ENCODE assay signal across 16 cellular contexts in genomic region chr1:173683838-173684237, GRCh38. TPM values are rescaled to one million over a fixed set of nuclear protein-coding genes. Genes with fewer than 3 reads are reported as not detected.
DNase-seq lines count a peak whose midpoint lies in the region; ATAC-seq, FAIRE-seq and TF ChIP-seq lines count a peak whose summit lies in the region.
"Not testable (repeated sequence)": the region's sequence is repeated elsewhere in the genome, so short reads cannot be mapped to it uniquely, and the experiment has no call there.
"Had no signal": no experiment of that assay in that cellular context is flagged by ENCODE, and none has a peak within 500 bp of the region (broad histone marks: within the 10 kb centered on the region; RNA-seq: fewer than 3 reads in every experiment).

No MANE protein-coding gene starts in this region.

- WGBS in K562 (ENCODE audit: insufficient coverage, low coverage, missing lambda C conversion rate), result 17% methylated on average over 4 of the region's 4 CpGs
- WGBS in H1 (ENCODE audit: extremely low coverage in 1 of 2, insufficient coverage in 1 of 2, insufficient read length in 1 of 2, insufficient replicate concordance in 2 of 2, low coverage in 1 of 2, low lambda C conversion rate in 2 of 2, missing lambda C conversion rate in 1 of 2), 2 experiments, result 92% methylated on average over 4 of the region's 4 CpGs; no CpG with 5 or more reads in 1 of the 2 experiments
- WGBS in small intestine, 3 donors, result 51 to 79% (median 66%) methylated on average over 4 of the region's 4 CpGs

- H3K9me3 Mint-ChIP-seq in type B pancreatic cell, result not testable (repeated sequence)

- not testable (repeated sequence) for H3K56ac ChIP-seq in H1 (replicated peaks; ENCODE audit: insufficient read length, low read depth, low read length)

- not testable (repeated sequence) for H2BK20ac ChIP-seq in H1 (ENCODE audit: low read length)

- H3K36me3 ChIP-seq in MM.1S (replicated peaks; ENCODE audit: insufficient read depth, low read length); K562 (ENCODE audit: control insufficient read depth, insufficient read depth, low read length); H1 (ENCODE audit: control insufficient read depth in 2 of 4, insufficient read depth in 4 of 4, low read length in 3 of 4); small intestine (ENCODE audit: control insufficient read depth in 2 of 2, insufficient read depth in 2 of 2, low read length in 2 of 2): not testable (repeated sequence)

- H3K79me1 ChIP-seq in H1 (ENCODE audit: low read depth, low read length), result not testable (repeated sequence)

- intact Hi-C loops in K562 (cut with micrococcal nuclease); left colon (cut with DNase I, micrococcal nuclease): not testable (repeated sequence)

- not testable (repeated sequence) for TF ChIP-seq POLR2A in K562 (conservative IDR thresholded peaks at IDR 0.05); H1 (IDR thresholded peaks at IDR 0.05; ENCODE audit: control extremely low read depth in 1 of 2, low read depth in 2 of 2, low read length in 2 of 2)

- H3K4me3 ChIP-seq in MM.1S (ENCODE audit: low read length); K562; H1 (ENCODE audit: extremely low read depth in 1 of 4, insufficient read depth in 2 of 4, low read depth in 3 of 4, low read length in 4 of 4); small intestine (ENCODE audit: low read depth in 1 of 2, low read length in 2 of 2): not testable (repeated sequence)

- in situ Hi-C loops in K562 (cut with MboI), result not testable (repeated sequence)

- not testable (repeated sequence) for H3K9ac ChIP-seq in MM.1S (ENCODE audit: low read length); K562 (ENCODE audit: insufficient read depth in 1 of 2, low read depth in 2 of 2, low read length in 2 of 2); H1 (replicated peaks in 1 of 4; ENCODE audit: extremely low read depth in 1 of 4, low read depth in 3 of 4, low read length in 3 of 4)

- peak; percentile 70 for ATAC-seq in K562
- peak; percentile 78 for ATAC-seq in left colon

- not testable (repeated sequence) for H3F3A ChIP-seq in MM.1S (ENCODE audit: insufficient read depth, low read length)

- H4K91ac ChIP-seq in H1 (replicated peaks; ENCODE audit: insufficient read length, low read length), result not testable (repeated sequence)

- peak overlapping the region; percentile 35 for H3K27ac Mint-ChIP-seq in type B pancreatic cell

- H2AFZ ChIP-seq in MM.1S (ENCODE audit: low read length); H1 (ENCODE audit: low read length): not testable (repeated sequence)
- H2AFZ ChIP-seq in K562 (ENCODE audit: low read depth, low read length), result peak overlapping the region; percentile 19; the same call in 1 of the 2 replicates

- not testable (repeated sequence) for TF ChIP-seq CTCF in MM.1S (IDR thresholded peaks at IDR 0.05; ENCODE audit: low read length); K562 (IDR thresholded peaks at IDR 0.05 in 2 of 3, conservative IDR thresholded peaks at IDR 0.05 in 1 of 3; ENCODE audit: insufficient read depth in 2 of 3, low read depth in 1 of 3, low read length in 3 of 3); H1 (IDR thresholded peaks at IDR 0.05; ENCODE audit: control extremely low read depth in 1 of 3, insufficient read depth in 1 of 3, low read depth in 1 of 3, low read length in 3 of 3); type B pancreatic cell (conservative IDR thresholded peaks at IDR 0.05)

- not testable (repeated sequence) for H3K23me2 ChIP-seq in H1 (ENCODE audit: low read depth, low read length)

- peaks cover 13% of the 10 kb centered on the region for H3K4me1 ChIP-seq in MM.1S (ENCODE audit: low read length)
- H3K4me1 ChIP-seq in K562 (replicated peaks in 1 of 2; ENCODE audit: control insufficient read depth in 2 of 2, insufficient read depth in 2 of 2, low read length in 2 of 2); H1 (replicated peaks in 1 of 4; ENCODE audit: control insufficient read depth in 3 of 4, insufficient read depth in 4 of 4, low read length in 3 of 4); small intestine (ENCODE audit: control insufficient read depth in 2 of 2, insufficient read depth in 1 of 2, low read depth in 1 of 2, low read length in 1 of 2): not testable (repeated sequence)

- not testable (repeated sequence) for H4K5ac ChIP-seq in H1 (ENCODE audit: insufficient read length, low read depth, low read length)

- TF ChIP-seq EP300 in K562 (IDR thresholded peaks at IDR 0.05; ENCODE audit: low read length); H1 (IDR thresholded peaks at IDR 0.05; ENCODE audit: borderline replicate concordance in 1 of 2, low read depth in 2 of 2, low read length in 2 of 2): not testable (repeated sequence)

- POLR2A ChIA-PET in K562 (lab: Yijun Ruan, JAX) (interaction anchor here (1.2 to 2.2 kb wide), 2 partner anchors 9 to 10 kb away, joined by 3 to 7 read pairs; no protein-coding TSS in a partner anchor), H1 (lab: Charles Lee; ENCODE audit: partially characterized antibody) (interaction anchor here (1.2 kb wide), 1 partner anchor 50 kb away, joined by 3 read pairs; no protein-coding TSS in a partner anchor)

- TF ChIP-seq RAD21 in K562 (CRISPR knock-in tag; conservative IDR thresholded peaks at IDR 0.05 in 1 of 2, IDR thresholded peaks at IDR 0.05 in 1 of 2); H1 (IDR thresholded peaks at IDR 0.05 in 1 of 2, conservative IDR thresholded peaks at IDR 0.05 in 1 of 2; ENCODE audit: low read depth in 2 of 2, low read length in 2 of 2): not testable (repeated sequence)

- H3K27me3 Mint-ChIP-seq in type B pancreatic cell, result not testable (repeated sequence)

- H3K27me3 ChIP-seq in MM.1S (replicated peaks; ENCODE audit: insufficient read depth, low read length); K562 (ENCODE audit: control insufficient read depth in 2 of 2, insufficient read depth in 2 of 2, low read length in 2 of 2); H1 (replicated peaks in 1 of 4; ENCODE audit: control insufficient read depth in 3 of 4, extremely low read depth in 1 of 4, insufficient read depth in 3 of 4, low read length in 3 of 4); small intestine (ENCODE audit: control insufficient read depth in 2 of 2, insufficient read depth in 2 of 2, low read length in 2 of 2): not testable (repeated sequence)

- not testable (repeated sequence) for H3K9me2 ChIP-seq in MM.1S (replicated peaks; ENCODE audit: insufficient read depth, low read length)

- BruUV-seq in K562 (replicated peaks; lab: Mats Ljungman, UMichigan), result not testable (repeated sequence)

- not testable (repeated sequence) for H4K20me1 ChIP-seq in MM.1S (ENCODE audit: insufficient read depth, low read length); K562 (replicated peaks; ENCODE audit: control insufficient read depth, insufficient read depth, low read length); H1 (replicated peaks in 1 of 2; ENCODE audit: control insufficient read depth in 1 of 2, insufficient read depth in 2 of 2, low read length in 2 of 2)

- H3K9me1 ChIP-seq in K562 (ENCODE audit: control insufficient read depth, insufficient read depth, low read length), result not testable (repeated sequence)

- CTCF ChIA-PET in K562 (lab: Yijun Ruan, JAX; ENCODE audit: low intra/inter-chr PET ratio), result not testable (repeated sequence)
- CTCF ChIA-PET in H1 (lab: Charles Lee; ENCODE audit: partially characterized antibody), result interaction anchor here (1.1 kb wide), 1 partner anchor 8 kb away, joined by 4 read pairs; no protein-coding TSS in a partner anchor

- peak; percentile 55 for FAIRE-seq in K562 (lab: Jason Lieb, UNC)
- FAIRE-seq in H1 (lab: Jason Lieb, UNC); small intestine (lab: Jason Lieb, UNC): not testable (repeated sequence)

- not testable (repeated sequence) for H2BK120ac ChIP-seq in H1 (replicated peaks; ENCODE audit: low read depth, low read length)

- not testable (repeated sequence) for H2AK5ac ChIP-seq in H1 (ENCODE audit: low read depth, low read length)

- not testable (repeated sequence) for H3K23ac ChIP-seq in H1 (ENCODE audit: insufficient read length)

- H3K4me2 ChIP-seq in MM.1S (ENCODE audit: low read depth, low read length), result peak overlapping the region; percentile 26; the same call in 1 of the 2 replicates
- not testable (repeated sequence) for H3K4me2 ChIP-seq in K562 (ENCODE audit: insufficient read depth, low read length); H1 (ENCODE audit: insufficient read depth in 1 of 2, low read depth in 2 of 2, low read length in 2 of 2)

- DNase-seq in MM.1S; H1 (ENCODE audit: low read depth in 1 of 2, low spot score in 2 of 2); type B pancreatic cell (ENCODE audit: extremely low spot score, unreplicated experiment): not testable (repeated sequence)
- peak; percentile 12 for DNase-seq in NCI-H748 treated with DMSO at 0.1 percent for 48 hours (lab: John Stamatoyannopoulos, UW)
- peak in 1 of 4 experiments; percentile 71 for DNase-seq in K562 (ENCODE audit: extremely low read depth in 1 of 4, low spot score in 3 of 4)
- peak; percentile 12 to 52 for DNase-seq in left colon
- peak; percentile 32 for DNase-seq in small intestine

- H3K27ac ChIP-seq in MM.1S (ENCODE audit: low read length); K562 (ENCODE audit: extremely low read depth, low read depth, low read length); H1 (ENCODE audit: low read depth, low read length); small intestine (ENCODE audit: low read depth in 1 of 2, low read length in 1 of 2): not testable (repeated sequence)

- H3K4me3 Mint-ChIP-seq in type B pancreatic cell, result not testable (repeated sequence)

- H2BK12ac ChIP-seq in H1 (ENCODE audit: low read depth, low read length), result 0 out of 2 replicates have a peak overlapping the region, but pooled peaks have one; percentile 20

- H2BK5ac ChIP-seq in H1 (ENCODE audit: low read depth, low read length), result not testable (repeated sequence)

- H2BK15ac ChIP-seq in H1 (ENCODE audit: low read length), result not testable (repeated sequence)

- H3K9me3 ChIP-seq in MM.1S (replicated peaks; ENCODE audit: insufficient read depth, low read length); K562 (replicated peaks; ENCODE audit: control insufficient read depth, insufficient read depth, low read depth, low read length); H1 (ENCODE audit: insufficient read depth in 2 of 2, low read depth in 1 of 2, low read length in 1 of 2); small intestine (ENCODE audit: control insufficient read depth, low read depth): not testable (repeated sequence)

- H3K18ac ChIP-seq in H1 (ENCODE audit: extremely low read depth, low read length), result not testable (repeated sequence)

- not testable (repeated sequence) for H3K36me3 Mint-ChIP-seq in type B pancreatic cell

- H3K14ac ChIP-seq in H1 (ENCODE audit: insufficient read length), result not testable (repeated sequence)

- not testable (repeated sequence) for H3K79me2 ChIP-seq in MM.1S (ENCODE audit: low read length); K562 (ENCODE audit: control insufficient read depth, insufficient read depth, low read length); H1 (ENCODE audit: control insufficient read depth in 1 of 2, insufficient read depth in 2 of 2, low read length in 2 of 2)

- not testable (repeated sequence) for H3K4me1 Mint-ChIP-seq in type B pancreatic cell (ENCODE audit: unreplicated experiment)

- H3K4ac ChIP-seq in H1 (replicated peaks; ENCODE audit: insufficient read length, low read depth, low read length), result not testable (repeated sequence)

- H4K8ac ChIP-seq in H1 (ENCODE audit: extremely low read depth, insufficient read depth, low read length), result not testable (repeated sequence)

RNA-seq across cellular contexts. Expression of gene ANKRD45, which starts 14.2 kb away (rescaled TPM):
- 0.39 TPM in 1 of 2 replicates, not detected in the other for total RNA-seq in K562 (2011; cell fraction: chromatin; rRNA removed; ENCODE audit: low replicate concordance)
- total RNA-seq in K562 (2011; cell fraction: nucleolus; rRNA removed), result 0.17 TPM in 1 of 2 replicates, not detected in the other
- total RNA-seq in K562 (2011; cell fraction: nucleoplasm; rRNA removed), result not detected in 2 replicates
- total RNA-seq in K562 (2014; rRNA removed), result 0.12 TPM in 1 of 2 replicates, not detected in the other
- total RNA-seq in K562 (2014; rRNA removed; fragmentation: Illumina TruSeq; extraction: Trizol), result 0.11 and 0.26 TPM in 2 replicates
- 0.11 and 0.49 TPM in 2 replicates for total RNA-seq in K562 (2015; rRNA removed; fragmentation: Illumina TruSeq; extraction: Trizol)
- 0.11 TPM in 1 of 2 replicates, not detected in the other for total RNA-seq in K562 (2021)
- polyA plus RNA-seq in K562 (2011; rRNA removed), result 0.21 and 0.66 TPM in 2 replicates
- 0.03 and 0.32 TPM in 2 replicates for polyA plus RNA-seq in K562 (2011; cell fraction: cytosol; rRNA removed)
- polyA plus RNA-seq in K562 (2011; cell fraction: nucleus; rRNA removed), result 0.09 and 0.27 TPM in 2 replicates
- 0.30 and 0.54 TPM in 2 replicates for polyA plus RNA-seq in K562 (2012)
- polyA plus RNA-seq in K562 (2014; fragmentation: Illumina TruSeq; extraction: Trizol), result 0.14 TPM in 1 of 2 replicates, not detected in the other
- polyA plus RNA-seq in K562 (2014; fragmentation: Nextera tagmentation; extraction: Ambion mirVana), result under 1 TPM; 0.10 to 0.29 TPM
- polyA plus RNA-seq in K562 (2014; rRNA removed), result 0.18 and 0.30 TPM in 2 replicates
- polyA minus RNA-seq in K562 (2011; rRNA and poly(A)+ RNA removed), result 0.33 TPM in 1 of 2 replicates, not detected in the other
- not detected in 2 replicates for polyA minus RNA-seq in K562 (2011; cell fraction: cytosol; rRNA and poly(A)+ RNA removed)
- polyA minus RNA-seq in K562 (2011; cell fraction: nucleus; rRNA and poly(A)+ RNA removed), result 0.56 TPM in 1 of 2 replicates, not detected in the other
- total RNA-seq in H1 (2021; fragmentation: NEBNext Ultra II Directional; extraction: Animal tissue kit (Norgen Biotek cat#: 25700)), result 2.3 and 2.8 TPM in 2 replicates
- polyA plus RNA-seq in H1 (2011; rRNA removed), result 0.33 and 0.41 TPM in 2 replicates
- 0.80 TPM for polyA plus RNA-seq in H1 (2011; cell fraction: cytosol; rRNA removed)
- polyA plus RNA-seq in H1 (2011; cell fraction: nucleus; rRNA removed), result 0.10 TPM
- polyA plus RNA-seq in H1 (2012, experiment 1 of 2), result 1.0 to 2.7 TPM (median 1.7 TPM) in 4 replicates
- polyA plus RNA-seq in H1 (2012, experiment 2 of 2), result 0.68 TPM
- polyA plus RNA-seq in H1 (2013, experiment 1 of 2), result 1.7 TPM
- polyA plus RNA-seq in H1 (2013, experiment 2 of 2), result 1.6 TPM
- polyA minus RNA-seq in H1 (2011; rRNA and poly(A)+ RNA removed), result 0.60 and 1.0 TPM in 2 replicates
- polyA minus RNA-seq in H1 (2011; cell fraction: cytosol; rRNA and poly(A)+ RNA removed), result not detected
- polyA minus RNA-seq in H1 (2011; cell fraction: nucleus; rRNA and poly(A)+ RNA removed), result 1.4 TPM
- 1 to 10 TPM; 1.3 to 1.7 TPM for total RNA-seq in left colon
- polyA plus RNA-seq in small intestine, result under 1 TPM in 1 of 3 donors, not detected in 2; 0.24 TPM
- total RNA-seq in type B pancreatic cell (ENCODE audit: low replicate concordance), result 0.50 and 3.1 TPM in 2 replicates
- total RNA-seq: CD4-positive, alpha-beta memory T cell; CD4-positive, CD25-positive, alpha-beta regulatory T cell; CD8-positive, alpha-beta memory T cell; GM12878 had no signal
- polyA plus RNA-seq: CD14-positive monocyte; CD4-positive, alpha-beta memory T cell; CD4-positive, CD25-positive, alpha-beta regulatory T cell; CD8-positive, alpha-beta memory T cell had no signal

RNA-seq across cellular contexts. Expression of gene KLHL20, which starts 30.9 kb away (rescaled TPM):
- 42.3 and 64.2 TPM in 2 replicates for total RNA-seq in K562 (2011; cell fraction: chromatin; rRNA removed; ENCODE audit: low replicate concordance)
- total RNA-seq in K562 (2011; cell fraction: nucleolus; rRNA removed), result 16.8 and 25.0 TPM in 2 replicates
- 26.9 and 30.0 TPM in 2 replicates for total RNA-seq in K562 (2011; cell fraction: nucleoplasm; rRNA removed)
- total RNA-seq in K562 (2014; rRNA removed), result 14.1 and 15.0 TPM in 2 replicates
- total RNA-seq in K562 (2014; rRNA removed; fragmentation: Illumina TruSeq; extraction: Trizol), result 19.5 and 22.2 TPM in 2 replicates
- 18.5 and 21.7 TPM in 2 replicates for total RNA-seq in K562 (2015; rRNA removed; fragmentation: Illumina TruSeq; extraction: Trizol)
- 16.8 and 17.4 TPM in 2 replicates for total RNA-seq in K562 (2021)
- polyA plus RNA-seq in K562 (2011; rRNA removed), result 20.4 and 22.3 TPM in 2 replicates
- polyA plus RNA-seq in K562 (2011; cell fraction: cytosol; rRNA removed), result 7.8 and 16.9 TPM in 2 replicates
- 13.1 and 23.2 TPM in 2 replicates for polyA plus RNA-seq in K562 (2011; cell fraction: nucleus; rRNA removed)
- 13.2 and 15.0 TPM in 2 replicates for polyA plus RNA-seq in K562 (2012)
- polyA plus RNA-seq in K562 (2014; fragmentation: Illumina TruSeq; extraction: Trizol), result 19.8 and 23.2 TPM in 2 replicates
- polyA plus RNA-seq in K562 (2014; fragmentation: Nextera tagmentation; extraction: Ambion mirVana), result 10 to 100 TPM in 1 of 2 experiments, 1 to 10 TPM in 1; 8.9 to 10.3 TPM
- polyA plus RNA-seq in K562 (2014; rRNA removed), result 15.4 and 16.5 TPM in 2 replicates
- polyA minus RNA-seq in K562 (2011; rRNA and poly(A)+ RNA removed), result 32.9 and 42.3 TPM in 2 replicates
- 8.1 and 9.7 TPM in 2 replicates for polyA minus RNA-seq in K562 (2011; cell fraction: cytosol; rRNA and poly(A)+ RNA removed)
- polyA minus RNA-seq in K562 (2011; cell fraction: nucleus; rRNA and poly(A)+ RNA removed), result 14.4 and 30.8 TPM in 2 replicates
- 12.3 and 12.8 TPM in 2 replicates for total RNA-seq in H1 (2021; fragmentation: NEBNext Ultra II Directional; extraction: Animal tissue kit (Norgen Biotek cat#: 25700))
- 4.4 and 4.9 TPM in 2 replicates for polyA plus RNA-seq in H1 (2011; rRNA removed)
- polyA plus RNA-seq in H1 (2011; cell fraction: cytosol; rRNA removed), result 7.9 TPM
- polyA plus RNA-seq in H1 (2011; cell fraction: nucleus; rRNA removed), result 5.5 TPM
- 6.6 to 10.6 TPM (median 8.3 TPM) in 4 replicates for polyA plus RNA-seq in H1 (2012, experiment 1 of 2)
- 0.55 TPM for polyA plus RNA-seq in H1 (2012, experiment 2 of 2)
- 7.2 TPM for polyA plus RNA-seq in H1 (2013, experiment 1 of 2)
- polyA plus RNA-seq in H1 (2013, experiment 2 of 2), result 7.5 TPM
- 11.8 and 14.6 TPM in 2 replicates for polyA minus RNA-seq in H1 (2011; rRNA and poly(A)+ RNA removed)
- 4.1 TPM for polyA minus RNA-seq in H1 (2011; cell fraction: cytosol; rRNA and poly(A)+ RNA removed)
- polyA minus RNA-seq in H1 (2011; cell fraction: nucleus; rRNA and poly(A)+ RNA removed), result 14.5 TPM
- 10 to 100 TPM; 23.3 to 25.1 TPM for total RNA-seq in left colon
- polyA plus RNA-seq in small intestine, result 1 to 10 TPM; 6.9 to 8.9 (median 8.2) TPM
- 22.8 and 23.6 TPM in 2 replicates for total RNA-seq in type B pancreatic cell (ENCODE audit: low replicate concordance)

RNA-seq across cellular contexts. Expression of gene TEX50, which starts 48.7 kb away (rescaled TPM):
- not detected in 2 replicates for total RNA-seq in K562 (2011; cell fraction: chromatin; rRNA removed; ENCODE audit: low replicate concordance)
- not detected in 2 replicates for total RNA-seq in K562 (2011; cell fraction: nucleolus; rRNA removed)
- total RNA-seq in K562 (2011; cell fraction: nucleoplasm; rRNA removed), result not detected in 2 replicates
- total RNA-seq in K562 (2014; rRNA removed), result not detected in 2 replicates
- total RNA-seq in K562 (2014; rRNA removed; fragmentation: Illumina TruSeq; extraction: Trizol), result not detected in 2 replicates
- total RNA-seq in K562 (2015; rRNA removed; fragmentation: Illumina TruSeq; extraction: Trizol), result not detected in 2 replicates
- total RNA-seq in K562 (2021), result not detected in 2 replicates
- not detected in 2 replicates for polyA plus RNA-seq in K562 (2011; rRNA removed)
- polyA plus RNA-seq in K562 (2011; cell fraction: cytosol; rRNA removed), result not detected in 2 replicates
- not detected in 2 replicates for polyA plus RNA-seq in K562 (2011; cell fraction: nucleus; rRNA removed)
- not detected in 2 replicates for polyA plus RNA-seq in K562 (2012)
- not detected in 2 replicates for polyA plus RNA-seq in K562 (2014; fragmentation: Illumina TruSeq; extraction: Trizol)
- not detected for polyA plus RNA-seq in K562 (2014; fragmentation: Nextera tagmentation; extraction: Ambion mirVana)
- polyA plus RNA-seq in K562 (2014; rRNA removed), result not detected in 2 replicates
- not detected in 2 replicates for polyA minus RNA-seq in K562 (2011; rRNA and poly(A)+ RNA removed)
- not detected in 2 replicates for polyA minus RNA-seq in K562 (2011; cell fraction: cytosol; rRNA and poly(A)+ RNA removed)
- polyA minus RNA-seq in K562 (2011; cell fraction: nucleus; rRNA and poly(A)+ RNA removed), result not detected in 2 replicates
- total RNA-seq in H1 (2021; fragmentation: NEBNext Ultra II Directional; extraction: Animal tissue kit (Norgen Biotek cat#: 25700)), result not detected in 2 replicates
- polyA plus RNA-seq in H1 (2011; rRNA removed), result not detected in 2 replicates
- not detected for polyA plus RNA-seq in H1 (2011; cell fraction: cytosol; rRNA removed)
- not detected for polyA plus RNA-seq in H1 (2011; cell fraction: nucleus; rRNA removed)
- polyA plus RNA-seq in H1 (2012, experiment 1 of 2), result not detected in 4 replicates
- not detected for polyA plus RNA-seq in H1 (2012, experiment 2 of 2)
- not detected for polyA plus RNA-seq in H1 (2013, experiment 1 of 2)
- polyA plus RNA-seq in H1 (2013, experiment 2 of 2), result not detected
- not detected in 2 replicates for polyA minus RNA-seq in H1 (2011; rRNA and poly(A)+ RNA removed)
- polyA minus RNA-seq in H1 (2011; cell fraction: cytosol; rRNA and poly(A)+ RNA removed), result not detected
- polyA minus RNA-seq in H1 (2011; cell fraction: nucleus; rRNA and poly(A)+ RNA removed), result not detected
- not detected for total RNA-seq in left colon
- not detected for polyA plus RNA-seq in small intestine
- total RNA-seq in type B pancreatic cell (ENCODE audit: low replicate concordance), result not detected in 2 replicates
- total RNA-seq: A673; CD4-positive, alpha-beta memory T cell; CD4-positive, CD25-positive, alpha-beta regulatory T cell; CD8-positive, alpha-beta memory T cell; Daoy; G401; GM12878 had no signal
- polyA plus RNA-seq: AG04450; CD14-positive monocyte; CD4-positive, alpha-beta memory T cell; CD4-positive, CD25-positive, alpha-beta regulatory T cell; CD8-positive, alpha-beta memory T cell; GM12878 had no signal
